Comparison of ENCODE assay signal across 24 cellular contexts in the genomic region with DNA sequence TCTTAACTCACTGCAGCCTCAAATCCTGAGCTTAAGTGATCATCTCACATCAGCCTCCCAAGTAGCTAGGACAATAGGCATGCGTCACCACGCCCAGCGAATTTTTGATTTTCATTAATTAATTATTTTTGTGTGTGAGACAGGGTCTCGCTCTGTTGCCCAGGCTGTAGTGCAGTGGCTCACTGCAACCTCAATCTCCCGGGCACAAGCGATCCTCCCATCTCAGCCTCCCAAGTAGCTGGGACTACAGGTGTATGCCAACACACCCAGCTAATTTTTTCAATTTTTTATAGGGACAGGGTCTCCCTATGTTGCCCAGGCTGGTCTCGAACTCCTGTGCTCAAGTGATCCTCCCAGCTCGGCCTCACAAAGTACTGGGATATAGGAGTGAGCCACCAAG.
"Had no signal": no experiment of that assay in that cellular context is flagged by ENCODE, and none has a peak within 500 bp of the region (broad histone marks: within the 10 kb centered on the region; RNA-seq: fewer than 3 reads in every experiment).

No MANE protein-coding gene starts in this region.

- H3K36me3 ChIP-seq: gastrocnemius medialis had no signal

- DNase-seq: cortex of kidney; effector CD8-positive, alpha-beta T cell; effector memory CD8-positive, alpha-beta T cell; endodermal cell; erythroblast; esophagus squamous epithelium; foreskin fibroblast; foreskin melanocyte; gastrocnemius medialis; glutamatergic neuron; head of caudate nucleus; heart right ventricle; hippocampal formation; left cardiac atrium; left lung; left ventricle myocardium superior; lower lobe of right lung; mesenchymal stem cell; mucosa of descending colon; naive B cell had no signal

- H3K4me3 ChIP-seq: esophagus squamous epithelium, gastrocnemius medialis, heart right ventricle, left lung, lower lobe of right lung, mucosa of descending colon had no signal

- H3K4me1 ChIP-seq: esophagus squamous epithelium, lower lobe of right lung had no signal

- H3K9me3 Mint-ChIP-seq: dendritic cell treated with granulocyte-macrophage colony-stimulating factor and Interleukin-4, amounts not matched to agents 40 ng/mL and 50 ng/mL, for 4 days; effector memory CD8-positive, alpha-beta T cell; mesothelial cell of epicardium; naive B cell had no signal

- H3K27ac Mint-ChIP-seq: dendritic cell treated with granulocyte-macrophage colony-stimulating factor and Interleukin-4, amounts not matched to agents 40 ng/mL and 50 ng/mL, for 4 days; naive B cell had no signal

- H3K4me3 Mint-ChIP-seq: dendritic cell treated with granulocyte-macrophage colony-stimulating factor and Interleukin-4, amounts not matched to agents 40 ng/mL and 50 ng/mL, for 4 days; effector memory CD8-positive, alpha-beta T cell; endodermal cell; mesothelial cell of epicardium; naive B cell had no signal

- H3K27me3 Mint-ChIP-seq: dendritic cell treated with granulocyte-macrophage colony-stimulating factor and Interleukin-4, amounts not matched to agents 40 ng/mL and 50 ng/mL, for 4 days; effector memory CD8-positive, alpha-beta T cell; naive B cell had no signal

- H3K27ac ChIP-seq: epithelial cell of prostate, esophagus squamous epithelium, gastrocnemius medialis, heart right ventricle, left lung, lower lobe of right lung had no signal

- ATAC-seq: effector memory CD8-positive, alpha-beta T cell; esophagus mucosa; gastrocnemius medialis; heart right ventricle; left cardiac atrium; left lung; left ventricle myocardium superior; lower lobe of right lung; mucosa of descending colon had no signal

- H3K9me3 ChIP-seq: esophagus squamous epithelium, gastrocnemius medialis, heart right ventricle, left lung, lower lobe of right lung, mucosa of descending colon had no signal
